1 cellular context compared by ENCODE assay signal in genomic region chr6:53483423-53484353, GRCh38.
TF ChIP-seq lines count a peak whose summit lies in the region.

No MANE protein-coding gene starts in this region.

TF ChIP-seq in K562, 482 proteins besides CTCF, POLR2A, EP300 and RAD21 (continued from another document and continues in another):
- TF ChIP-seq ZNF609 (CRISPR knock-in tag; IDR thresholded peaks at IDR 0.05; ENCODE audit: borderline replicate concordance): no peak
- TF ChIP-seq ARID1B (IDR thresholded peaks at IDR 0.05): peak; percentile 79
- peak; percentile 55; the same call in 1 of the 2 replicates for TF ChIP-seq GABPA (tag; conservative IDR thresholded peaks at IDR 0.05; ENCODE audit: low read depth)
- TF ChIP-seq ATF7 (IDR thresholded peaks at IDR 0.05): 0 out of 2 replicates have a peak, but pooled peaks have one; percentile 30
- TF ChIP-seq TFE3 (CRISPR knock-in tag; IDR thresholded peaks at IDR 0.05): no peak
- TF ChIP-seq ELF1 (tag; IDR thresholded peaks at IDR 0.05): peak; percentile 35; the same call in 1 of the 2 replicates
- 0 out of 2 replicates have a peak, but pooled peaks have one; percentile 40 for TF ChIP-seq NFIC (IDR thresholded peaks at IDR 0.05)
- TF ChIP-seq SOX6 (IDR thresholded peaks at IDR 0.05): peak; percentile 39; the same call in 1 of the 2 replicates
- peak; percentile 52; the same call in 1 of the 2 replicates for TF ChIP-seq RNF2 (IDR thresholded peaks at IDR 0.05)
- peak; percentile 79; the same call in 1 of the 2 replicates for TF ChIP-seq DPF2 (IDR thresholded peaks at IDR 0.05)
- peak; percentile 53; the same call in 1 of the 2 replicates for TF ChIP-seq CREM (IDR thresholded peaks at IDR 0.05; ENCODE audit: low read depth)
- TF ChIP-seq KHSRP (IDR thresholded peaks at IDR 0.05): no peak
- 0 out of 2 replicates have a peak, but pooled peaks have one; percentile 18 for TF ChIP-seq MEF2A (IDR thresholded peaks at IDR 0.05; ENCODE audit: control insufficient read depth, low read depth, low read length)
- TF ChIP-seq ZSCAN29 (IDR thresholded peaks at IDR 0.05): no peak
- 0 out of 2 replicates have a peak, but pooled peaks have one; percentile 39 for TF ChIP-seq USF1 (CRISPR knock-in tag; IDR thresholded peaks at IDR 0.05)
- peak; percentile 63 for TF ChIP-seq KLF16 (IDR thresholded peaks at IDR 0.05)
- TF ChIP-seq E2F6 (IDR thresholded peaks at IDR 0.05; ENCODE audit: borderline replicate concordance in 1 of 2, extremely low read depth in 1 of 2, insufficient read depth in 1 of 2, insufficient read length in 1 of 2, low read depth in 1 of 2, low read length in 1 of 2, poor library complexity in 1 of 2, severe bottlenecking in 1 of 2): peak in 1 of 2 experiments; percentile 44
- no peak for TF ChIP-seq TAF9B (IDR thresholded peaks at IDR 0.05; ENCODE audit: partially characterized antibody)
- peak; percentile 69 for TF ChIP-seq CBFA2T2 (conservative IDR thresholded peaks at IDR 0.05)
- no peak for TF ChIP-seq ZNF79 (CRISPR knock-in tag; IDR thresholded peaks at IDR 0.05; ENCODE audit: low read depth)
- no peak for TF ChIP-seq ZNF511 (CRISPR knock-in tag; IDR thresholded peaks at IDR 0.05)
- no peak for TF ChIP-seq PPARD (CRISPR knock-in tag; IDR thresholded peaks at IDR 0.05)
- peak; percentile 78 for TF ChIP-seq TEAD4 (IDR thresholded peaks at IDR 0.05; ENCODE audit: low read length)
- TF ChIP-seq TEAD4 (CRISPR knock-in tag; IDR thresholded peaks at IDR 0.05; ENCODE audit: borderline replicate concordance): no peak
- no peak for TF ChIP-seq E2F3 (CRISPR knock-in tag; IDR thresholded peaks at IDR 0.05)
- peak; percentile 59 for TF ChIP-seq RAD51 (IDR thresholded peaks at IDR 0.05; ENCODE audit: borderline replicate concordance, low read depth)
- no peak for TF ChIP-seq ZNF449 (CRISPR knock-in tag; IDR thresholded peaks at IDR 0.05)
- TF ChIP-seq ZFP30 (CRISPR knock-in tag; IDR thresholded peaks at IDR 0.05; ENCODE audit: borderline replicate concordance): no peak
- no peak for TF ChIP-seq KDM4B (IDR thresholded peaks at IDR 0.05; ENCODE audit: borderline replicate concordance in 2 of 2, low read depth in 1 of 2)
- peak; percentile 46; the same call in 1 of the 2 replicates for TF ChIP-seq MGA (IDR thresholded peaks at IDR 0.05)
- TF ChIP-seq RCOR1 (IDR thresholded peaks at IDR 0.05; ENCODE audit: borderline replicate concordance in 1 of 2, low read depth in 2 of 2, low read length in 2 of 2): peak; percentile 81 to 96; a peak in 3 of 4 replicates
- TF ChIP-seq ETV1 (tag; conservative IDR thresholded peaks at IDR 0.05; ENCODE audit: low read depth): peak; percentile 78
